ENCODE assay signal across 28 cellular contexts in the genomic region with DNA sequence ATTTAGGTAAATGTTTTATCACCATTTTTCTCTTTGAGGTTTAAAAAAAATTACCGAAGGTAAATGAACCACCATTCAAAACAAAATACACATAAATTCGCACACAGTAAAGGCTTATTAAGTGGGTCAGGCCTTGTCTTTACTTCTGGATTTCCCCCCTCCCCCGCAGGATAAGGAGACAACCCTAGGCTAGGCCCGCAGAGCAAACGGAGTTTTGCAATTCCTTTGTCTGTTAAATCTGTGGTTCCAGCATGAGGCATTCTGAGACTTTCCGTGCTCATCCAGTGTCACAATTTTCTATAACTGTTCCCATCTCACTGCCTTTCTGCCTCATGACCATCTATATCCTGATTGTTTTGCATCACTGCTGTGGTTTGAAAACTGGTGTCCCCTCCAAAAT.
"Had no signal": no experiment of that assay in that cellular context is flagged by ENCODE, and none has a peak within 500 bp of the region (broad histone marks: within the 10 kb centered on the region; RNA-seq: fewer than 3 reads in every experiment).

No MANE protein-coding gene starts in this region.

- ATAC-seq: activated CD8-positive, alpha-beta memory T cell treated with anti-CD3 and anti-CD28 coated beads, Interleukin-2, amount 10 ng/mL, durations not matched to agents 7 days and 5 days; K562; T-cell had no signal

- H2AFZ ChIP-seq: PC-9 had no signal

- H3K9me3 Mint-ChIP-seq: activated T-cell treated with anti-CD3 and anti-CD28 coated beads, Interleukin-2, amount 50 U/mL, for 24 hours; activated T-helper 1 cell treated with anti-CD3 and anti-CD28 coated beads, Interleukin-12 subunit alpha, Interleukin-12 subunit beta, Interleukin-2, Interleukin-4 antibody, amounts not matched to agents 30 ng/mL and 10 ng/mL and 1 ng/mL, durations not matched to agents 14 hours and 24 hours and 36 hours; brain; central memory CD8-positive, alpha-beta T cell; T-cell had no signal

- H3K36me3 Mint-ChIP-seq: activated CD8-positive, alpha-beta memory T cell treated with anti-CD3 and anti-CD28 coated beads, Interleukin-2, amount 10 ng/mL, durations not matched to agents 7 days and 5 days; activated naive CD8-positive, alpha-beta T cell; brain; T-cell had no signal

- H3K4me3 ChIP-seq: K562, PC-9 had no signal

- H3K27ac Mint-ChIP-seq: activated CD8-positive, alpha-beta memory T cell treated with anti-CD3 and anti-CD28 coated beads, Interleukin-2, amount 10 ng/mL, durations not matched to agents 7 days and 5 days; activated naive CD8-positive, alpha-beta T cell; activated T-cell treated with anti-CD3 and anti-CD28 coated beads, Interleukin-2, amount 50 U/mL, for 24 hours; activated T-helper 1 cell treated with anti-CD3 and anti-CD28 coated beads, Interleukin-12 subunit alpha, Interleukin-12 subunit beta, Interleukin-2, Interleukin-4 antibody, amounts not matched to agents 30 ng/mL and 10 ng/mL and 1 ng/mL, durations not matched to agents 14 hours and 24 hours and 36 hours; brain; T-cell had no signal

- H3K4me3 Mint-ChIP-seq: activated CD8-positive, alpha-beta memory T cell treated with anti-CD3 and anti-CD28 coated beads, Interleukin-2, amount 10 ng/mL, durations not matched to agents 7 days and 5 days; activated naive CD8-positive, alpha-beta T cell; activated T-cell treated with anti-CD3 and anti-CD28 coated beads, Interleukin-2, amount 50 U/mL, for 24 hours; activated T-helper 1 cell treated with anti-CD3 and anti-CD28 coated beads, Interleukin-12 subunit alpha, Interleukin-12 subunit beta, Interleukin-2, Interleukin-4 antibody, amounts not matched to agents 30 ng/mL and 10 ng/mL and 1 ng/mL, durations not matched to agents 14 hours and 24 hours and 36 hours; brain; central memory CD8-positive, alpha-beta T cell; T-cell had no signal

- H3K4me2 ChIP-seq: PC-9 had no signal

- H3K27ac ChIP-seq: PC-9 had no signal

- H3K4me1 Mint-ChIP-seq: activated CD8-positive, alpha-beta memory T cell treated with anti-CD3 and anti-CD28 coated beads, Interleukin-2, amount 10 ng/mL, durations not matched to agents 7 days and 5 days; brain; central memory CD8-positive, alpha-beta T cell; T-cell had no signal

- FAIRE-seq: astrocyte, K562 had no signal

- DNase-seq: activated CD4-positive, alpha-beta T cell treated with anti-CD3 and anti-CD28 coated beads for 48 hours; activated CD4-positive, alpha-beta T cell treated with anti-CD3 and anti-CD28 coated beads, Interleukin-2, amount 50 U/mL, for 48 hours; activated CD4-positive, CD25-positive, alpha-beta regulatory T cell treated with anti-CD3 and anti-CD28 coated beads, Interleukin-2, amount 50 U/mL, for 72 hours; activated CD8-positive, alpha-beta memory T cell treated with anti-CD3 and anti-CD28 coated beads, Interleukin-2, amount 10 ng/mL, durations not matched to agents 7 days and 5 days; activated effector memory CD4-positive, alpha-beta T cell treated with anti-CD3 and anti-CD28 coated beads, Interleukin-2, amount 50 U/mL, for 16 hours; activated naive CD4-positive, alpha-beta T cell treated with Interleukin-2 at 50 U/mL for 16 hours; activated T-cell treated with anti-CD3 and anti-CD28 coated beads, Interleukin-2, amount 50 U/mL, for 24 hours; amygdala; Karpas-422; MM.1S; NCI-H1048; NCI-H1417; NCI-H1930; NCI-H345; NCI-H510A; NCI-H526 treated with DMSO at 0.1 percent for 48 hours; NCI-H82; PC-9; SHP77 treated with DMSO at 0.1 percent for 48 hours; T-cell; T-helper 2 cell; T1000 had no signal

- H3K27me3 Mint-ChIP-seq: activated CD8-positive, alpha-beta memory T cell treated with anti-CD3 and anti-CD28 coated beads, Interleukin-2, amount 10 ng/mL, durations not matched to agents 7 days and 5 days; brain; central memory CD8-positive, alpha-beta T cell had no signal
